20 cellular contexts compared by ENCODE assay signal in the genomic region with DNA sequence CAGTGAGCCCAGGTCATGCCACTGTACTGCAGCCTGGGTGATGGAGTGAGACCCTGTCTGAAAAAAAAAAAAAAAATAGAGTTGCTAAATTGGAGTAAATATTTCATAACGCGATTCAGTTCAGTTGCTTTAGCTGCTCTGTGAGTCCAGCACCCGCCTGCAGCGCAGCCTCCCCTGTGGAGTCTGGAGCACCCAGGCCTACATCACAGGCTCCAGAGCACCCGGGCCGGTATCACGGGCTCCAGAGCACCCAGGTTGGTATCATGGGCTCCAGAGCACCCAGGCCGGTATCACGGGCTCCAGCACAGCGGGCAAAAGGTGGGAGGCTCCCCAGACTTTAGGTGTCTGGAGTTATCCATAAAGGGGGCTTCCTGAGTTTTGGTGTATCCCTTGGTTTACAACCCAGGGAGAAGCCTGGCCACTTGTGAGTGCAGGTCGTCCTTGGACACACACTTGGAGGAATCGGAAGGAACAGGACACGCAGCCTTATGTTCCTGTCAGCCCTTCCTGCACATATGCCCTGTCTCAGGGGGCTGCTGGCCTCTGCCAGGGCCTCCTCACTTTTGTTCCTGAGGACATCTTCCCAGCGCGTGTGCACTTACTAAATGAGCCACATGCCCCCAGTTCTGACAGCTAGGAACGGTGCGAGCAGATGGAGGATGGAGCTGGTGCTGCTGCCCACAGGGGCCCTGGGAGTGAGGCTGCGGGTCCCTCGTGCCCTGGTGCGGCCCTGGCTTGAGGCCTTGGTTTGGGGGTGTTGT. TPM values are rescaled to one million over a fixed set of nuclear protein-coding genes. Genes with fewer than 3 reads are reported as not detected.
DNase-seq lines count a peak whose midpoint lies in the region; ATAC-seq and TF ChIP-seq lines count a peak whose summit lies in the region.
"Had no signal": no experiment of that assay in that cellular context is flagged by ENCODE, and none has a peak within 500 bp of the region (broad histone marks: within the 10 kb centered on the region; RNA-seq: fewer than 3 reads in every experiment).

No MANE protein-coding gene starts in this region.

- DNase-seq in activated CD4-positive, alpha-beta T cell treated with anti-CD3 and anti-CD28 coated beads for 36 hours = no peak
- DNase-seq in activated CD4-positive, alpha-beta T cell treated with anti-CD3 and anti-CD28 coated beads, Interleukin-2, amount 50 U/mL, for 48 hours = no peak
- peak; percentile 68 for DNase-seq in G401 (ENCODE audit: low spot score)
- no peak for DNase-seq in central memory CD8-positive, alpha-beta T cell (ENCODE audit: low spot score in 2 of 2)
- DNase-seq in neuronal stem cell (ENCODE audit: low spot score) = no peak
- DNase-seq in NCI-H226 = no peak
- no peak for DNase-seq in GM19238 (ENCODE audit: insufficient read length, low spot score)
- DNase-seq: 8988T; activated CD4-positive, alpha-beta T cell treated with anti-CD3 and anti-CD28 coated beads for 1 hour; activated naive CD8-positive, alpha-beta T cell treated with anti-CD3 and anti-CD28 coated beads, Interleukin-2, amount 10 ng/mL, durations not matched to agents 7 days and 5 days; brain microvascular endothelial cell; cortex of kidney; DMS53; NCI-H1436 treated with DMSO at 0.1 percent for 48 hours; sigmoid colon; stimulated activated CD4-positive, alpha-beta T cell treated with anti-CD3 and anti-CD28 coated beads, Interleukin-1b, Interleukin-23, amount 100 ng/mL, for 48 hours; transverse colon had no signal

- H3K14ac ChIP-seq in neuronal stem cell (ENCODE audit: low read length) = no peak overlapping the region

- peaks cover 20 to 32% of the 10 kb centered on the region in 2 donors for H3K4me1 ChIP-seq in neuronal stem cell (ENCODE audit: control insufficient read depth in 2 of 2, insufficient read depth in 1 of 2, low read depth in 1 of 2, low read length in 2 of 2)

- no peak overlapping the region for H4K91ac ChIP-seq in neuronal stem cell (ENCODE audit: low read depth, low read length, poor library complexity)

- H2BK120ac ChIP-seq in neuronal stem cell (ENCODE audit: low read depth, low read length) = no peak overlapping the region

- H3K9me3 Mint-ChIP-seq in activated CD4-positive, alpha-beta T cell treated with anti-CD3 and anti-CD28 coated beads for 36 hours (ENCODE audit: low read depth) = peaks cover 7% of the 10 kb centered on the region
- H3K9me3 Mint-ChIP-seq in central memory CD8-positive, alpha-beta T cell = no peaks in the 10 kb centered on the region
- H3K9me3 Mint-ChIP-seq: stimulated activated naive CD8-positive, alpha-beta T cell treated with anti-CD3 and anti-CD28 coated beads, Interleukin-15, Interleukin-2, amounts not matched to agents 100 ng/mL and 50 ng/mL, for 24 hours had no signal

- no peak overlapping the region for H3K4me2 ChIP-seq in neuronal stem cell (ENCODE audit: insufficient read depth, low read length, poor library complexity, severe bottlenecking)

- H2AFZ ChIP-seq in neuronal stem cell (ENCODE audit: low read length) = no peak overlapping the region

- H3K4me3 ChIP-seq in neuronal stem cell (ENCODE audit: low read length in 2 of 2) = no peak overlapping the region
- H3K4me3 ChIP-seq: sigmoid colon, transverse colon had no signal

- H3K27ac Mint-ChIP-seq in activated CD4-positive, alpha-beta T cell treated with anti-CD3 and anti-CD28 coated beads for 36 hours = peak overlapping the region; percentile 47
- no peak overlapping the region for H3K27ac Mint-ChIP-seq in central memory CD8-positive, alpha-beta T cell (ENCODE audit: low read depth)

- in situ Hi-C loops in G401 (cut with HindIII; ENCODE audit: low sequenced_read_pairs) = no loop called here

- TF ChIP-seq POLR2A in GM18505 (IDR thresholded peaks at IDR 0.05; ENCODE audit: borderline replicate concordance, extremely low read depth, insufficient read depth, insufficient read length) = no peak

- H3K27ac ChIP-seq in neuronal stem cell (replicated peaks; ENCODE audit: low read length) = no peak overlapping the region
- H3K27ac ChIP-seq: brain microvascular endothelial cell, transverse colon had no signal

- no peaks in the 10 kb centered on the region for H3K27me3 Mint-ChIP-seq in activated CD4-positive, alpha-beta T cell treated with anti-CD3 and anti-CD28 coated beads for 36 hours
- H3K27me3 Mint-ChIP-seq in central memory CD8-positive, alpha-beta T cell = no peaks in the 10 kb centered on the region
- H3K27me3 Mint-ChIP-seq: activated naive CD8-positive, alpha-beta T cell treated with anti-CD3 and anti-CD28 coated beads, Interleukin-2, amount 10 ng/mL, durations not matched to agents 7 days and 5 days; stimulated activated naive CD8-positive, alpha-beta T cell treated with anti-CD3 and anti-CD28 coated beads, Interleukin-15, Interleukin-2, amounts not matched to agents 100 ng/mL and 50 ng/mL, for 24 hours had no signal

- H3K4me3 Mint-ChIP-seq in activated CD4-positive, alpha-beta T cell treated with anti-CD3 and anti-CD28 coated beads for 36 hours = no peak overlapping the region
- H3K4me3 Mint-ChIP-seq in central memory CD8-positive, alpha-beta T cell = peak overlapping the region; percentile 56
- H3K4me3 Mint-ChIP-seq: activated naive CD8-positive, alpha-beta T cell treated with anti-CD3 and anti-CD28 coated beads, Interleukin-2, amount 10 ng/mL, durations not matched to agents 7 days and 5 days; stimulated activated naive CD8-positive, alpha-beta T cell treated with anti-CD3 and anti-CD28 coated beads, Interleukin-15, Interleukin-2, amounts not matched to agents 100 ng/mL and 50 ng/mL, for 24 hours had no signal

- H3K36me3 ChIP-seq in neuronal stem cell (replicated peaks in 1 of 2; ENCODE audit: control insufficient read depth in 2 of 2, insufficient read depth in 2 of 2, low read length in 2 of 2) = peaks cover 8 to 34% of the 10 kb centered on the region in 2 donors
- H3K36me3 ChIP-seq: transverse colon had no signal

- H4K8ac ChIP-seq in neuronal stem cell (ENCODE audit: low read depth, low read length) = no peak overlapping the region

- H3K18ac ChIP-seq in neuronal stem cell (ENCODE audit: low read length) = peak overlapping the region; percentile 60

- intact Hi-C loops in activated CD4-positive, alpha-beta T cell treated with anti-CD3 and anti-CD28 coated beads for 36 hours (cut with DNase I, micrococcal nuclease) = loop anchor here in 1 of 2 experiments (10.0 kb wide), 1 partner anchor 332 kb away; a partner anchor contains a TSS

- H2BK12ac ChIP-seq in neuronal stem cell (ENCODE audit: low read length) = no peak overlapping the region

- no peak overlapping the region for H2BK15ac ChIP-seq in neuronal stem cell (ENCODE audit: low read length)

- CTCF ChIA-PET in activated CD4-positive, alpha-beta T cell treated with anti-CD3 and anti-CD28 coated beads for 36 hours (lab: Charles Lee) = no interaction called here

- no peak overlapping the region for H2AK5ac ChIP-seq in neuronal stem cell (ENCODE audit: low read depth, low read length)

- ATAC-seq in activated CD4-positive, alpha-beta T cell treated with anti-CD3 and anti-CD28 coated beads for 36 hours = no peak
- ATAC-seq in central memory CD8-positive, alpha-beta T cell (replicated peaks; ENCODE audit: extremely low read depth, poor library complexity, severe bottlenecking) = no peak
- ATAC-seq in GM18505 (IDR thresholded peaks at IDR 0.05; ENCODE audit: unreplicated experiment) = no peak
- ATAC-seq: HCT116 had no signal

- H3K9me3 ChIP-seq in neuronal stem cell (replicated peaks in 1 of 2; ENCODE audit: control insufficient read depth in 2 of 2, insufficient read depth in 1 of 2, low read depth in 1 of 2, low read length in 2 of 2) = peaks cover 5 to 8% of the 10 kb centered on the region in 2 donors

- peak overlapping the region; percentile 13 for H3K9ac ChIP-seq in neuronal stem cell (ENCODE audit: low read depth, low read length, poor library complexity)

- H3K4ac ChIP-seq in neuronal stem cell (ENCODE audit: low read length) = no peak overlapping the region

- POLR2A ChIA-PET in activated CD4-positive, alpha-beta T cell treated with anti-CD3 and anti-CD28 coated beads for 36 hours (lab: Charles Lee) = interaction anchor here (0.7 kb wide), 1 partner anchor 64 kb away, joined by 3 read pairs; no protein-coding TSS in a partner anchor

- peaks cover 17% of the 10 kb centered on the region for H3K36me3 Mint-ChIP-seq in activated CD4-positive, alpha-beta T cell treated with anti-CD3 and anti-CD28 coated beads for 36 hours (ENCODE audit: low read depth)
- peaks cover 58% of the 10 kb centered on the region for H3K36me3 Mint-ChIP-seq in central memory CD8-positive, alpha-beta T cell (ENCODE audit: insufficient read depth)

- H3K23ac ChIP-seq in neuronal stem cell (ENCODE audit: low read depth, low read length, poor library complexity) = peak overlapping the region; percentile 16

- peaks cover 45% of the 10 kb centered on the region for H3K4me1 Mint-ChIP-seq in activated CD4-positive, alpha-beta T cell treated with anti-CD3 and anti-CD28 coated beads for 36 hours
- H3K4me1 Mint-ChIP-seq in central memory CD8-positive, alpha-beta T cell = peaks cover 24% of the 10 kb centered on the region

- H3K27me3 ChIP-seq in neuronal stem cell (ENCODE audit: control insufficient read depth in 3 of 3, insufficient read depth in 3 of 3, low read depth in 1 of 3, low read length in 3 of 3) = peaks cover 0 to 2% (median 0%) of the 10 kb centered on the region in 3 experiments
- H3K27me3 ChIP-seq: brain microvascular endothelial cell, sigmoid colon, transverse colon had no signal

- H3K79me1 ChIP-seq in neuronal stem cell (ENCODE audit: low read depth, low read length) = peaks cover 45% of the 10 kb centered on the region

- H2BK5ac ChIP-seq in neuronal stem cell (ENCODE audit: low read length) = no peak overlapping the region

- WGBS in neuronal stem cell (ENCODE audit: extremely low coverage in 2 of 2, insufficient read length in 2 of 2, insufficient replicate concordance in 1 of 2), 2 donors = no CpG with 5 or more reads among the region's 20 CpGs

RNA-seq across cellular contexts. Expression of a gene that starts 25.1 kb away (rescaled TPM):
- 10 to 100 TPM; 28.7 to 34.0 TPM for total RNA-seq in activated CD4-positive, alpha-beta T cell treated with anti-CD3 and anti-CD28 coated beads for 36 hours
- 5.8 and 15.2 TPM in 2 replicates for total RNA-seq in G401 (2014; rRNA removed; shearing (Covaris generic))
- 37.5 TPM for polyA plus RNA-seq in neuronal stem cell (2013, experiment 1 of 2)
- 41.3 TPM for polyA plus RNA-seq in neuronal stem cell (2013, experiment 2 of 2)

RNA-seq across cellular contexts. Expression of a gene that starts 58.6 kb away (rescaled TPM):
- 10 to 100 TPM; 69.7 to 84.4 TPM for total RNA-seq in activated CD4-positive, alpha-beta T cell treated with anti-CD3 and anti-CD28 coated beads for 36 hours
- total RNA-seq in G401 (2014; rRNA removed; shearing (Covaris generic)) = 79.9 and 105 TPM in 2 replicates
- 108 TPM for polyA plus RNA-seq in neuronal stem cell (2013, experiment 1 of 2)
- polyA plus RNA-seq in neuronal stem cell (2013, experiment 2 of 2) = 108 TPM
